In genomic region chr4:139281212-139281611, GRCh38 we compare ENCODE assay signal across 12 cellular contexts. TPM values are rescaled to one million over a fixed set of nuclear protein-coding genes. Genes with fewer than 3 reads are reported as not detected.
DNase-seq lines count a peak whose midpoint lies in the region; ATAC-seq and TF ChIP-seq lines count a peak whose summit lies in the region.
"Had no signal": no experiment of that assay in that cellular context is flagged by ENCODE, and none has a peak within 500 bp of the region (broad histone marks: within the 10 kb centered on the region; RNA-seq: fewer than 3 reads in every experiment).

No MANE protein-coding gene starts in this region.

- H3K4me1 ChIP-seq in OCI-LY3 (ENCODE audit: low read length), result peaks cover 6% of the 10 kb centered on the region; the same call in 1 of the 2 replicates
- H3K4me1 ChIP-seq in psoas muscle, result no peaks in the 10 kb centered on the region

- peak; percentile 56 for TF ChIP-seq CTCF in OCI-LY3 (IDR thresholded peaks at IDR 0.05; ENCODE audit: low read depth, low read length)
- peak; percentile 29 for TF ChIP-seq CTCF in endothelial cell (IDR thresholded peaks at IDR 0.05; ENCODE audit: unreplicated experiment)
- TF ChIP-seq CTCF in psoas muscle (IDR thresholded peaks at IDR 0.05), result peak; percentile 34

- no peaks in the 10 kb centered on the region for H3K79me2 ChIP-seq in OCI-LY3 (ENCODE audit: low read length)

- H3K27ac ChIP-seq in OCI-LY3 (ENCODE audit: low read length) (no peak overlapping the region), psoas muscle (no peak overlapping the region)
- H3K27ac ChIP-seq: dorsolateral prefrontal cortex had no signal

- H3K27ac Mint-ChIP-seq in endothelial cell (ENCODE audit: unreplicated experiment), result no peak overlapping the region
- H3K27ac Mint-ChIP-seq: activated naive CD8-positive, alpha-beta T cell treated with anti-CD3 and anti-CD28 coated beads, Interleukin-2, amount 10 ng/mL, durations not matched to agents 7 days and 5 days had no signal

- H2AFZ ChIP-seq in OCI-LY3 (ENCODE audit: low read depth, low read length), result no peak overlapping the region

- H3K9ac ChIP-seq in OCI-LY3 (ENCODE audit: low read length), result no peak overlapping the region

- no peaks in the 10 kb centered on the region for H3K36me3 Mint-ChIP-seq in endothelial cell (ENCODE audit: low read depth, unreplicated experiment)
- H3K36me3 Mint-ChIP-seq in activated T-cell treated with anti-CD3 and anti-CD28 coated beads, Interleukin-2, amount 50 U/mL, for 4 hours (ENCODE audit: insufficient read depth), result peaks cover 4% of the 10 kb centered on the region

- no peaks in the 10 kb centered on the region for H4K20me1 ChIP-seq in OCI-LY3 (ENCODE audit: insufficient read depth, low read length)

- intact Hi-C loops in psoas muscle (cut with DNase I), result no loop called here

- H3K9me3 ChIP-seq in OCI-LY3 (ENCODE audit: insufficient read depth, low read length) (peaks cover 11% of the 10 kb centered on the region), psoas muscle (no peaks in the 10 kb centered on the region)

- ATAC-seq in psoas muscle (no peak), HG02885 (IDR thresholded peaks at IDR 0.05; ENCODE audit: poor library complexity, unreplicated experiment) (no peak)
- ATAC-seq in activated T-cell treated with anti-CD3 and anti-CD28 coated beads, Interleukin-2, amount 50 U/mL, for 4 hours, result no peak

- no peak overlapping the region for H3K4me3 ChIP-seq in OCI-LY3 (ENCODE audit: low read length)
- no peak overlapping the region for H3K4me3 ChIP-seq in psoas muscle

- H3K4me1 Mint-ChIP-seq in endothelial cell (ENCODE audit: unreplicated experiment), result peaks cover 3% of the 10 kb centered on the region
- peaks cover 11% of the 10 kb centered on the region for H3K4me1 Mint-ChIP-seq in activated T-cell treated with anti-CD3 and anti-CD28 coated beads, Interleukin-2, amount 50 U/mL, for 4 hours (ENCODE audit: low read depth)

- no peak overlapping the region for H3K4me2 ChIP-seq in OCI-LY3 (ENCODE audit: low read length)

- H3K27me3 Mint-ChIP-seq in endothelial cell (ENCODE audit: unreplicated experiment), result peaks cover 6% of the 10 kb centered on the region
- peaks cover 43% of the 10 kb centered on the region for H3K27me3 Mint-ChIP-seq in activated T-cell treated with anti-CD3 and anti-CD28 coated beads, Interleukin-2, amount 50 U/mL, for 4 hours (ENCODE audit: low read depth)

- H3K9me3 Mint-ChIP-seq in endothelial cell (ENCODE audit: unreplicated experiment), result no peaks in the 10 kb centered on the region
- peaks cover 4% of the 10 kb centered on the region for H3K9me3 Mint-ChIP-seq in activated T-cell treated with anti-CD3 and anti-CD28 coated beads, Interleukin-2, amount 50 U/mL, for 4 hours

- H3K4me3 Mint-ChIP-seq in endothelial cell (ENCODE audit: unreplicated experiment), result peak overlapping the region; percentile 2
- no peak overlapping the region for H3K4me3 Mint-ChIP-seq in activated T-cell treated with anti-CD3 and anti-CD28 coated beads, Interleukin-2, amount 50 U/mL, for 4 hours

- WGBS in psoas muscle, 3 donors, result 75 to 81% (median 81%) methylated on average over 2 of the region's 2 CpGs

- H3K27me3 ChIP-seq in OCI-LY3 (ENCODE audit: low read depth, low read length) (peaks cover 27% of the 10 kb centered on the region), psoas muscle (ENCODE audit: insufficient read depth in 3 of 3, low read length in 2 of 3) (peaks cover 0 to 6% (median 2%) of the 10 kb centered on the region in 3 donors)

- H3K36me3 ChIP-seq in OCI-LY3 (replicated peaks; ENCODE audit: low read depth, low read length) (peaks cover 9% of the 10 kb centered on the region), psoas muscle (ENCODE audit: insufficient read depth in 1 of 2, low read depth in 1 of 2) (no peaks in the 10 kb centered on the region)

- DNase-seq in NCI-H146 (lab: John Stamatoyannopoulos, UW), result peak; percentile 6
- no peak for DNase-seq in NCI-H146 treated with DMSO at 0.1 percent for 48 hours (lab: John Stamatoyannopoulos, UW; ENCODE audit: unreplicated experiment)
- no peak for DNase-seq in endothelial cell (ENCODE audit: low spot score)
- DNase-seq in psoas muscle, result no peak
- no peak for DNase-seq in NCI-H1436 treated with DMSO at 0.1 percent for 48 hours (lab: John Stamatoyannopoulos, UW)
- DNase-seq in activated T-cell treated with anti-CD3 and anti-CD28 coated beads, Interleukin-2, amount 50 U/mL, for 4 hours, result no peak
- DNase-seq: activated naive CD8-positive, alpha-beta T cell treated with anti-CD3 and anti-CD28 coated beads, Interleukin-2, amount 10 ng/mL, durations not matched to agents 7 days and 5 days; dorsolateral prefrontal cortex; NCI-H2171 treated with DMSO at 0.1 percent for 48 hours; RPMI8226 had no signal

RNA-seq across cellular contexts. Expression of gene MGARP, which starts 1.2 kb away (rescaled TPM):
- total RNA-seq in endothelial cell (ENCODE audit: unreplicated experiment) (not detected), psoas muscle (1 to 10 TPM in 1 of 4 donors, under 1 TPM in 2, not detected in 1; 0.26 to 1.0 (median 0.34) TPM)
- polyA plus RNA-seq in psoas muscle, result 1 to 10 TPM in 1 of 3 donors, under 1 TPM in 2; 0.13 to 2.1 (median 0.27) TPM
- total RNA-seq in activated T-cell treated with anti-CD3 and anti-CD28 coated beads, Interleukin-2, amount 50 U/mL, for 4 hours, result under 1 TPM in 1 of 3 donors, not detected in 2; 0.23 TPM

RNA-seq across cellular contexts. Expression of gene NAA15, which starts 20.1 kb away (rescaled TPM):
- total RNA-seq in endothelial cell (ENCODE audit: unreplicated experiment) (37.8 TPM), psoas muscle (10 to 100 TPM; 31.9 to 53.7 (median 48.9) TPM)
- 10 to 100 TPM; 17.2 to 43.0 (median 26.1) TPM for polyA plus RNA-seq in psoas muscle
- total RNA-seq in activated T-cell treated with anti-CD3 and anti-CD28 coated beads, Interleukin-2, amount 50 U/mL, for 4 hours, result 100 to 1,000 TPM; 137 to 149 (median 144) TPM

RNA-seq across cellular contexts. Expression of gene NDUFC1, which starts 21.1 kb away (rescaled TPM):
- total RNA-seq in endothelial cell (ENCODE audit: unreplicated experiment), result 44.8 TPM
- 100 to 1,000 TPM in 3 of 4 donors, 10 to 100 TPM in 1; 91.6 to 127 (median 111) TPM for total RNA-seq in psoas muscle
- polyA plus RNA-seq in psoas muscle, result 100 to 1,000 TPM in 2 of 3 donors, 10 to 100 TPM in 1; 77.8 to 143 (median 123) TPM
- 10 to 100 TPM; 46.4 to 51.9 (median 51.6) TPM for total RNA-seq in activated T-cell treated with anti-CD3 and anti-CD28 coated beads, Interleukin-2, amount 50 U/mL, for 4 hours
